In the genomic region with DNA sequence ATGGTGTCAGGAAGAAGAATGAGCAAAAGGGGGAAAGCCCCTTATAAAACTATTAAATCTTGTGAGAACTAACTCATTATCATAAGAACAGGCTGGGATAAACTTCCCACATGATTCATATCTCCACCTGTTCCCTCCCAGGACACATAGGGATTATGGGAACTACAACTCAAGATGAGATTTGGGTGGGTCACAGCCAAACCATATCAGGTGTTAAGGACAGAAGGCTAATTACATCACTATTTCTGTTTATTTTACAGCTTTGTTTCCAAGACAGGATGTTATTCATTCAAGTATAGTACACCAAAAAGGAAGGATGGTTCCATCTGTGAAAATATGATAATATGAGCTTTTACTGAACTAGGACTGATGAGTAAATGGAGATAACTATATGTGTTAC, we compare ENCODE assay signal across 16 cellular contexts.
"Had no signal": no experiment of that assay in that cellular context is flagged by ENCODE, and none has a peak within 500 bp of the region (broad histone marks: within the 10 kb centered on the region; RNA-seq: fewer than 3 reads in every experiment).

No MANE protein-coding gene starts in this region.

- H3K4me3 ChIP-seq: adrenal gland, body of pancreas, gastroesophageal sphincter, neural progenitor cell, ovary had no signal

- H3K4me2 ChIP-seq: neural progenitor cell had no signal

- H3K27ac ChIP-seq: adrenal gland, body of pancreas, gastroesophageal sphincter, neural progenitor cell, ovary had no signal

- H3K36me3 ChIP-seq: adrenal gland, gastroesophageal sphincter, neural progenitor cell, ovary had no signal

- H3K27me3 ChIP-seq: adrenal gland, body of pancreas, gastroesophageal sphincter, neural progenitor cell, ovary had no signal

- ATAC-seq: activated CD8-positive, alpha-beta T cell treated with anti-CD3 and anti-CD28 coated beads, Interleukin-2, amount 10 ng/mL, durations not matched to agents 7 days and 5 days; activated T-helper 17 cell treated with anti-CD3 and anti-CD28 coated beads, Interleukin-2, amount 50 U/mL, for 72 hours; body of pancreas; gastroesophageal sphincter; T-helper 17 cell; WTC11 had no signal

- H3K4me1 ChIP-seq: adrenal gland, gastroesophageal sphincter, neural progenitor cell had no signal

- H2AFZ ChIP-seq: neural progenitor cell had no signal

- FAIRE-seq: endometrium had no signal

- H3K9ac ChIP-seq: neural progenitor cell had no signal

- DNase-seq: activated CD4-positive, alpha-beta T cell treated with anti-CD3 and anti-CD28 coated beads for 48 hours; activated CD8-positive, alpha-beta T cell treated with anti-CD3 and anti-CD28 coated beads, Interleukin-2, amount 10 ng/mL, durations not matched to agents 7 days and 5 days; activated naive CD4-positive, alpha-beta T cell treated with anti-CD3 and anti-CD28 coated beads, Interleukin-2, amount 10 ng/mL, durations not matched to agents 7 days and 5 days; adrenal gland; body of pancreas; cerebellar nuclear complex; ovary; retina; stimulated activated CD4-positive, alpha-beta T cell treated with anti-CD3 and anti-CD28 coated beads, Interleukin-15, amount 100 ng/mL, for 24 hours; stimulated activated CD4-positive, alpha-beta T cell treated with anti-CD3 and anti-CD28 coated beads, Interleukin-4, amount 100 ng/mL, for 24 hours; T-helper 17 cell had no signal

- H3K9me3 ChIP-seq: adrenal gland, body of pancreas, gastroesophageal sphincter, ovary had no signal
